7 cellular contexts compared by ENCODE assay signal in the genomic region with DNA sequence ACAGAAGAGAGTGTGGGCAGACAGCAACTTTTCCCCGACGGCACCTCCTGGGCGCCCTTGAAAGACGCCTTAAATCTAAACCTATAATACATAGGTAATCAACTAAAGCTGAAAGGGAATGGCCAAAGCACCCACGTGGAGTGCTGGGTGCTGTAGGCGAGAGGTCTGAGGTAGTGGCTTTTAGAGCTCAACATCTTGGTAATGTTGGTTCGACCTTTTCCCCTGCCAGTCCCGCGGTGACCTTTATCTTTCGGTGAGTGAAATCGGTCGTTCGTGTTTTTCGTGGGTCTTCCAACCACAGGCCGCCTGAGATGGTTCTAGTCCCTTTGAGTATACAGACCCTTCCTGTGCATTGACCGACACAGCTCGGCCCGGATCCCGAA. TPM values are rescaled to one million over a fixed set of nuclear protein-coding genes. Genes with fewer than 3 reads are reported as not detected.
A peak's percentile ranks its signal among the peaks of the same experiment; 100 is the strongest.
DNase-seq lines count a peak whose midpoint lies in the region; ATAC-seq and TF ChIP-seq lines count a peak whose summit lies in the region.

No MANE protein-coding gene starts in this region.

- H3K9me3 ChIP-seq in iPS-20b (ENCODE audit: insufficient read depth, low read depth, low read length) (no peaks in the 10 kb centered on the region), tibial artery (no peaks in the 10 kb centered on the region)

- peak overlapping the region; percentile 57; the same call in 1 of the 2 replicates for H3K9ac ChIP-seq in iPS-20b (ENCODE audit: low read depth, low read length)

- CTCF ChIA-PET in activated CD8-positive, alpha-beta T cell treated with anti-CD3 and anti-CD28 coated beads for 36 hours (lab: Charles Lee), result interaction anchor here (0.8 to 3.3 kb wide), 5 partner anchors 10 to 58 kb away, joined by 3 to 36 read pairs (median 19); no protein-coding TSS in a partner anchor

- no peak for TF ChIP-seq CTCF in activated CD8-positive, alpha-beta T cell treated with anti-CD3 and anti-CD28 coated beads for 36 hours (IDR thresholded peaks at IDR 0.05)
- TF ChIP-seq CTCF in tibial artery (IDR thresholded peaks at IDR 0.05), result no peak

- H3K4me3 Mint-ChIP-seq in activated CD8-positive, alpha-beta T cell treated with anti-CD3 and anti-CD28 coated beads for 36 hours, result peak overlapping the region; percentile 80

- no peaks in the 10 kb centered on the region for H3K36me3 ChIP-seq in iPS-20b (ENCODE audit: insufficient read depth, low read depth, low read length)
- H3K36me3 ChIP-seq in tibial artery, result no peaks in the 10 kb centered on the region

- ATAC-seq in GM18511 (IDR thresholded peaks at IDR 0.05; ENCODE audit: unreplicated experiment), result peak; percentile 22
- ATAC-seq in HG02678 (IDR thresholded peaks at IDR 0.05; ENCODE audit: unreplicated experiment), result peak; percentile 15
- peak; percentile 35 for ATAC-seq in activated CD8-positive, alpha-beta T cell treated with anti-CD3 and anti-CD28 coated beads for 36 hours

- H3K27me3 Mint-ChIP-seq in activated CD8-positive, alpha-beta T cell treated with anti-CD3 and anti-CD28 coated beads for 36 hours, result peaks cover 35% of the 10 kb centered on the region

- peaks cover 6% of the 10 kb centered on the region for H3K36me3 Mint-ChIP-seq in activated CD8-positive, alpha-beta T cell treated with anti-CD3 and anti-CD28 coated beads for 36 hours (ENCODE audit: low read depth)

- H3K27ac Mint-ChIP-seq in activated CD8-positive, alpha-beta T cell treated with anti-CD3 and anti-CD28 coated beads for 36 hours, result peak overlapping the region; percentile 76

- H3K4me1 ChIP-seq in iPS-20b (ENCODE audit: insufficient read depth, low read length), result peaks cover 7% of the 10 kb centered on the region; the same call in 1 of the 2 replicates
- H3K4me1 ChIP-seq in tibial artery, result peaks cover 0 to 34% (median 20%) of the 10 kb centered on the region in 4 donors

- POLR2A ChIA-PET in activated CD8-positive, alpha-beta T cell treated with anti-CD3 and anti-CD28 coated beads for 36 hours (lab: Charles Lee), result interaction anchor here (1.1 to 3.1 kb wide), 3 partner anchors 10 to 51 kb away, joined by 3 to 24 read pairs (median 15); a partner anchor contains a TSS

- no peaks in the 10 kb centered on the region for H3K9me3 Mint-ChIP-seq in activated CD8-positive, alpha-beta T cell treated with anti-CD3 and anti-CD28 coated beads for 36 hours

- H3K4me1 Mint-ChIP-seq in activated CD8-positive, alpha-beta T cell treated with anti-CD3 and anti-CD28 coated beads for 36 hours (ENCODE audit: low read depth), result peaks cover 39% of the 10 kb centered on the region

- peak; percentile 57 for DNase-seq in activated CD8-positive, alpha-beta T cell treated with anti-CD3 and anti-CD28 coated beads for 36 hours
- DNase-seq in tibial artery (no peak), GM19240 (ENCODE audit: insufficient read length, low spot score) (no peak)
- DNase-seq in stimulated activated CD4-positive, alpha-beta T cell treated with anti-CD3 and anti-CD28 coated beads, Interleukin-4, amount 100 ng/mL, for 4 hours, result no peak

- H3K27ac ChIP-seq in iPS-20b (ENCODE audit: low read length) (no peak overlapping the region), tibial artery (no peak overlapping the region)

- H3K27me3 ChIP-seq in iPS-20b (ENCODE audit: insufficient read depth, low read length) (peaks cover 75% of the 10 kb centered on the region), tibial artery (no peaks in the 10 kb centered on the region)

- H3K4me3 ChIP-seq in iPS-20b (ENCODE audit: low read length) (peak overlapping the region; percentile 91), tibial artery (peak overlapping the region; percentile 20 to 48)

- intact Hi-C loops in activated CD8-positive, alpha-beta T cell treated with anti-CD3 and anti-CD28 coated beads for 36 hours (cut with micrococcal nuclease), result loop anchor here (2.0 kb wide), 2 partner anchors 20 to 50 kb away; no protein-coding TSS in a partner anchor
- intact Hi-C loops in tibial artery (cut with DNase I; ENCODE audit: low total_unique reads), result no loop called here

RNA-seq across cellular contexts. Expression of a gene that starts 9.1 kb away (rescaled TPM):
- not detected for total RNA-seq in activated CD8-positive, alpha-beta T cell treated with anti-CD3 and anti-CD28 coated beads for 36 hours

RNA-seq across cellular contexts. Expression of a gene that starts 41.3 kb away (rescaled TPM):
- total RNA-seq in activated CD8-positive, alpha-beta T cell treated with anti-CD3 and anti-CD28 coated beads for 36 hours, result not detected

RNA-seq across cellular contexts. Expression of a gene that starts 44.6 kb away (rescaled TPM):
- total RNA-seq in activated CD8-positive, alpha-beta T cell treated with anti-CD3 and anti-CD28 coated beads for 36 hours, result not detected

RNA-seq across cellular contexts. Expression of a gene that starts 51.9 kb away (rescaled TPM):
- 1 to 10 TPM; 1.0 to 1.1 TPM for total RNA-seq in activated CD8-positive, alpha-beta T cell treated with anti-CD3 and anti-CD28 coated beads for 36 hours

RNA-seq across cellular contexts. Expression of a gene that starts 56.1 kb away (rescaled TPM):
- under 1 TPM; 0.87 to 0.92 TPM for total RNA-seq in activated CD8-positive, alpha-beta T cell treated with anti-CD3 and anti-CD28 coated beads for 36 hours
